ENCODE assay signal across 12 cellular contexts in the genomic region with DNA sequence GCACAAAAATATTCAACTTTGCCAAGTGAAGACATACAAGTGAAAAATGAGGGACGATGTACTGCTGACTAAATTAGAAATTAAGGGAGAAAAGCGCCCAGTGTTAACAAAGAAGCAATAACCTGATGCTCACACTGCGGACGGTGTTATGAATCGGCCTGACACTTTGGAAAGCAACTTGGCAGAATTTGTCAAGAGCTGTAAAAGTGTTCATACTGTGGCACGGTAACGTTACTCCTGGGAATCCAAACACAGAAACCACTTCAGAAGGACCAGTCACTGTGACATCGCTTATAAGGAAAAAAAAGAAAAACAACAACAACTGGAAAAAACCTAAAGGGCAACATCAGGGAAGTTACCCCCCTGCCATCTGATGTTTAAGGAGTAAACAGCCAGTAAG. TPM values are rescaled to one million over a fixed set of nuclear protein-coding genes. Genes with fewer than 3 reads are reported as not detected.
DNase-seq lines count a peak whose midpoint lies in the region; TF ChIP-seq lines count a peak whose summit lies in the region.
"Had no signal": no experiment of that assay in that cellular context is flagged by ENCODE, and none has a peak within 500 bp of the region (broad histone marks: within the 10 kb centered on the region; RNA-seq: fewer than 3 reads in every experiment).

No MANE protein-coding gene starts in this region.

- TF ChIP-seq POLR2A in transverse colon (IDR thresholded peaks at IDR 0.05) = no peak

- in situ Hi-C loops in transverse colon (cut with MboI; ENCODE audit: low pct_ligation_motif_present in 1 of 4, low pct_unique_long_range_greater_than_20kb in 1 of 4, low sequenced_read_pairs in 3 of 4) = no loop called here

- WGBS in transverse colon (ENCODE audit: low coverage in 1 of 2), 2 donors = 60 to 69% methylated on average over 6 to 8 of the region's 8 CpGs

- peaks cover 87% of the 10 kb centered on the region for H3K4me1 Mint-ChIP-seq in activated naive CD4-positive, alpha-beta T cell treated with anti-CD3 and anti-CD28 coated beads, Interleukin-2, amount 50 U/mL, for 24 hours
- peaks cover 78% of the 10 kb centered on the region for H3K4me1 Mint-ChIP-seq in brain
- H3K4me1 Mint-ChIP-seq in mesothelial cell of epicardium = peaks cover 44% of the 10 kb centered on the region

- DNase-seq in activated naive CD4-positive, alpha-beta T cell treated with Interleukin-2 at 50 U/mL for 16 hours = no peak
- DNase-seq in mesothelial cell of epicardium (ENCODE audit: low spot score in 2 of 2, unreplicated experiment in 2 of 2) (no peak), transverse colon (no peak), MM.1S (no peak), SW 1271 (lab: John Stamatoyannopoulos, UW) (no peak), OCI-M1 (lab: John Stamatoyannopoulos, UW) (no peak)
- DNase-seq: activated CD4-positive, alpha-beta T cell treated with anti-CD3 and anti-CD28 coated beads, Interleukin-2, amount 50 U/mL, for 48 hours; left colon; NCI-H526 treated with DMSO at 0.1 percent for 48 hours had no signal

- no peaks in the 10 kb centered on the region for H3F3A ChIP-seq in MM.1S (ENCODE audit: insufficient read depth, low read length)

- H4K20me1 ChIP-seq in MM.1S (ENCODE audit: insufficient read depth, low read length) = peaks cover 27% of the 10 kb centered on the region

- H3K4me1 ChIP-seq in transverse colon (peaks cover 62 to 95% (median 78%) of the 10 kb centered on the region in 4 donors), MM.1S (ENCODE audit: low read length) (peaks cover 10% of the 10 kb centered on the region)

- peaks cover 94% of the 10 kb centered on the region for H3K79me2 ChIP-seq in MM.1S (ENCODE audit: low read length)

- H3K4me3 ChIP-seq in transverse colon = no peak overlapping the region
- H3K4me3 ChIP-seq in MM.1S (ENCODE audit: low read length) = no peak overlapping the region
- H3K4me3 ChIP-seq: SJSA1 had no signal

- peak overlapping the region; percentile 30 for H3K4me3 Mint-ChIP-seq in activated naive CD4-positive, alpha-beta T cell treated with anti-CD3 and anti-CD28 coated beads, Interleukin-2, amount 50 U/mL, for 24 hours
- H3K4me3 Mint-ChIP-seq in brain = peak overlapping the region in 4 of 5 experiments; percentile 29 to 42 (median 34)
- H3K4me3 Mint-ChIP-seq in mesothelial cell of epicardium = no peak overlapping the region

- no peaks in the 10 kb centered on the region for H3K27me3 Mint-ChIP-seq in activated naive CD4-positive, alpha-beta T cell treated with anti-CD3 and anti-CD28 coated beads, Interleukin-2, amount 50 U/mL, for 24 hours
- H3K27me3 Mint-ChIP-seq in brain (no peaks in the 10 kb centered on the region), mesothelial cell of epicardium (ENCODE audit: low read depth) (no peaks in the 10 kb centered on the region)

- no peak overlapping the region for H2AFZ ChIP-seq in MM.1S (ENCODE audit: low read length)

- H3K36me3 ChIP-seq in transverse colon (no peaks in the 10 kb centered on the region), MM.1S (replicated peaks; ENCODE audit: insufficient read depth, low read length) (no peaks in the 10 kb centered on the region)

- H3K9me2 ChIP-seq in MM.1S (replicated peaks; ENCODE audit: insufficient read depth, low read length) = no peaks in the 10 kb centered on the region

- TF ChIP-seq EP300 in transverse colon (IDR thresholded peaks at IDR 0.05; ENCODE audit: low read depth) = no peak

- H3K36me3 Mint-ChIP-seq in activated naive CD4-positive, alpha-beta T cell treated with anti-CD3 and anti-CD28 coated beads, Interleukin-2, amount 50 U/mL, for 24 hours = peaks cover 5% of the 10 kb centered on the region
- H3K36me3 Mint-ChIP-seq in brain (no peaks in the 10 kb centered on the region), mesothelial cell of epicardium (no peaks in the 10 kb centered on the region)

- no peak overlapping the region for H3K4me2 ChIP-seq in MM.1S (ENCODE audit: low read depth, low read length)

- H3K27ac Mint-ChIP-seq in activated naive CD4-positive, alpha-beta T cell treated with anti-CD3 and anti-CD28 coated beads, Interleukin-2, amount 50 U/mL, for 24 hours = peak overlapping the region; percentile 93
- H3K27ac Mint-ChIP-seq in brain = peak overlapping the region in 4 of 5 experiments; percentile 31 to 76 (median 33)
- H3K27ac Mint-ChIP-seq in mesothelial cell of epicardium = peak overlapping the region; percentile 84

- H3K27ac ChIP-seq in transverse colon = peak overlapping the region; percentile 68 to 83 (median 76)
- H3K27ac ChIP-seq in MM.1S (ENCODE audit: low read length) = no peak overlapping the region
- H3K27ac ChIP-seq: SJSA1 had no signal

- TF ChIP-seq CTCF in brain (conservative IDR thresholded peaks at IDR 0.05) = no peak
- no peak for TF ChIP-seq CTCF in mesothelial cell of epicardium (IDR thresholded peaks at IDR 0.05; ENCODE audit: unreplicated experiment)
- TF ChIP-seq CTCF in transverse colon (IDR thresholded peaks at IDR 0.05) = no peak
- no peak for TF ChIP-seq CTCF in MM.1S (IDR thresholded peaks at IDR 0.05; ENCODE audit: low read length)

- H3K9me3 Mint-ChIP-seq in activated naive CD4-positive, alpha-beta T cell treated with anti-CD3 and anti-CD28 coated beads, Interleukin-2, amount 50 U/mL, for 24 hours = no peaks in the 10 kb centered on the region
- H3K9me3 Mint-ChIP-seq in brain = no peaks in the 10 kb centered on the region
- H3K9me3 Mint-ChIP-seq in mesothelial cell of epicardium = no peaks in the 10 kb centered on the region

- H3K9me3 ChIP-seq in transverse colon (no peaks in the 10 kb centered on the region), MM.1S (replicated peaks; ENCODE audit: insufficient read depth, low read length) (no peaks in the 10 kb centered on the region)
- H3K9me3 ChIP-seq: SJSA1 had no signal

- intact Hi-C loops in transverse colon (cut with DNase I; ENCODE audit: low total_unique reads) = no loop called here

- H3K27me3 ChIP-seq in transverse colon (no peaks in the 10 kb centered on the region), MM.1S (replicated peaks; ENCODE audit: insufficient read depth, low read length) (no peaks in the 10 kb centered on the region)
- H3K27me3 ChIP-seq: SJSA1 had no signal

- H3K9ac ChIP-seq in MM.1S (ENCODE audit: low read length) = no peak overlapping the region

RNA-seq across cellular contexts. Expression of a gene that starts 27.8 kb away (rescaled TPM):
- 495 TPM for polyA plus RNA-seq in brain (ENCODE audit: insufficient read depth, low read depth, low replicate concordance)
- total RNA-seq in mesothelial cell of epicardium (192 to 209 TPM (median 204 TPM) in 3 replicates), transverse colon (100 to 1,000 TPM; 127 to 404 (median 136) TPM)

Comparison
In these comparisons a context has a peak if more than half of its experiments do, and no peak if none do; other contexts are left out.
1. H3K27ac Mint-ChIP-seq: peak in every context shown above with its lines; median percentile 93 in activated naive CD4-positive, alpha-beta T cell treated with anti-CD3 and anti-CD28 coated beads, Interleukin-2, amount 50 U/mL, for 24 hours; 84 in mesothelial cell of epicardium; 33 in brain.